Comparison of ENCODE assay signal across 24 cellular contexts in genomic region chr14:87041290-87042020, GRCh38.
DNase-seq lines count a peak whose midpoint lies in the region; ATAC-seq, FAIRE-seq and TF ChIP-seq lines count a peak whose summit lies in the region.
"Had no signal": no experiment of that assay in that cellular context is flagged by ENCODE, and none has a peak within 500 bp of the region (broad histone marks: within the 10 kb centered on the region; RNA-seq: fewer than 3 reads in every experiment).

No MANE protein-coding gene starts in this region.

- DNase-seq in OCI-LY7 (ENCODE audit: low spot score) (peak; percentile 39), body of pancreas (no peak), epithelial cell of esophagus (ENCODE audit: low read depth) (peak; percentile 34), uterus (no peak), kidney (no peak), EL (no peak)
- no peak for DNase-seq in activated naive CD8-positive, alpha-beta T cell treated with anti-CD3 and anti-CD28 coated beads, Interleukin-2, amount 50 U/mL, for 24 hours
- DNase-seq: ACHN; BE2C; C1 segment of cervical spinal cord; CD4-positive, CD25-positive, alpha-beta regulatory T cell; CD8-positive, alpha-beta memory T cell; COR-L47; GDM1; GOT3; H7; HFFc6; IMR-90 had no signal

- H3K4me1 ChIP-seq in OCI-LY7 (ENCODE audit: insufficient read depth, low read length, poor library complexity, severe bottlenecking) = peaks cover 30% of the 10 kb centered on the region
- peaks cover 11% of the 10 kb centered on the region for H3K4me1 ChIP-seq in body of pancreas
- H3K4me1 ChIP-seq in uterus = no peaks in the 10 kb centered on the region
- no peaks in the 10 kb centered on the region for H3K4me1 ChIP-seq in kidney (ENCODE audit: control insufficient read depth in 1 of 2, insufficient read depth in 1 of 2, low read depth in 1 of 2, low read length in 2 of 2)
- H3K4me1 ChIP-seq: BE2C had no signal

- no peak for FAIRE-seq in kidney (lab: Jason Lieb, UNC)
- FAIRE-seq: A204.1, D721Med, GM12892, GM18507, HTR-8/SVneo had no signal

- H3K36me3 ChIP-seq in OCI-LY7 (ENCODE audit: insufficient read depth, low read length) = no peaks in the 10 kb centered on the region
- no peaks in the 10 kb centered on the region for H3K36me3 ChIP-seq in body of pancreas (replicated peaks in 1 of 2; ENCODE audit: insufficient read depth in 1 of 2, low read depth in 2 of 2)
- no peaks in the 10 kb centered on the region for H3K36me3 ChIP-seq in uterus
- H3K36me3 ChIP-seq in kidney (ENCODE audit: control insufficient read depth in 1 of 2, insufficient read depth in 2 of 2, low read length in 2 of 2) = no peaks in the 10 kb centered on the region
- H3K36me3 ChIP-seq: BE2C had no signal

- peak overlapping the region; percentile 16 for H3K27ac ChIP-seq in OCI-LY7 (ENCODE audit: low read depth, low read length, poor library complexity, severe bottlenecking)
- no peak overlapping the region for H3K27ac ChIP-seq in body of pancreas
- H3K27ac ChIP-seq in uterus = peak overlapping the region; percentile 26 to 31
- no peak overlapping the region for H3K27ac ChIP-seq in kidney (ENCODE audit: low read depth in 2 of 2, low read length in 2 of 2)

- BruUV-seq in OCI-LY7 (replicated peaks; lab: Mats Ljungman, UMichigan) = no TSS peak

- 49 to 54% methylated on average over 7 of the region's 7 CpGs for WGBS in body of pancreas, 2 donors

- H3K9me3 ChIP-seq in OCI-LY7 (ENCODE audit: low read length) (peaks cover 7% of the 10 kb centered on the region; the same call in 1 of the 2 replicates), body of pancreas (no peaks in the 10 kb centered on the region), uterus (no peaks in the 10 kb centered on the region), kidney (ENCODE audit: control insufficient read depth in 1 of 2, low read length in 2 of 2) (no peaks in the 10 kb centered on the region)
- H3K9me3 ChIP-seq: BE2C had no signal

- intact Hi-C loops in OCI-LY7 (cut with micrococcal nuclease; ENCODE audit: unreplicated experiment) = no loop called here
- intact Hi-C loops in body of pancreas (cut with DNase I) = no loop called here
- intact Hi-C loops in uterus (cut with DNase I; ENCODE audit: low total_unique reads) = no loop called here
- intact Hi-C loops in kidney (cut with DNase I) = no loop called here

- CTCF ChIA-PET in OCI-LY7 (lab: Charles Lee; ENCODE audit: unreplicated experiment) = interaction anchor here (0.6 to 1.1 kb wide), 3 partner anchors 9 to 188 kb away, joined by 3 to 5 read pairs (median 5); no protein-coding TSS in a partner anchor

- H3K27me3 Mint-ChIP-seq in activated naive CD8-positive, alpha-beta T cell treated with anti-CD3 and anti-CD28 coated beads, Interleukin-2, amount 50 U/mL, for 24 hours = no peaks in the 10 kb centered on the region
- H3K27me3 Mint-ChIP-seq: CD4-positive, CD25-positive, alpha-beta regulatory T cell; CD8-positive, alpha-beta memory T cell had no signal

- no peak overlapping the region for H3K4me3 Mint-ChIP-seq in activated naive CD8-positive, alpha-beta T cell treated with anti-CD3 and anti-CD28 coated beads, Interleukin-2, amount 50 U/mL, for 24 hours
- H3K4me3 Mint-ChIP-seq: CD4-positive, CD25-positive, alpha-beta regulatory T cell; CD8-positive, alpha-beta memory T cell; HFFc6 had no signal

- ATAC-seq in body of pancreas = peak; percentile 50
- ATAC-seq in activated naive CD8-positive, alpha-beta T cell treated with anti-CD3 and anti-CD28 coated beads, Interleukin-2, amount 50 U/mL, for 24 hours = no peak
- ATAC-seq: HCT116 had no signal

- peak overlapping the region; percentile 92 for H2AFZ ChIP-seq in OCI-LY7 (ENCODE audit: low read length)

- no peaks in the 10 kb centered on the region for H3K79me2 ChIP-seq in OCI-LY7 (ENCODE audit: insufficient read depth, low read depth, low read length)

- H3K36me3 Mint-ChIP-seq in activated naive CD8-positive, alpha-beta T cell treated with anti-CD3 and anti-CD28 coated beads, Interleukin-2, amount 50 U/mL, for 24 hours (ENCODE audit: low read depth) = no peaks in the 10 kb centered on the region
- H3K36me3 Mint-ChIP-seq: CD4-positive, CD25-positive, alpha-beta regulatory T cell; CD8-positive, alpha-beta memory T cell had no signal

- POLR2A ChIA-PET in OCI-LY7 (lab: Charles Lee) = interaction anchor here (0.7 to 4.4 kb wide), 15 partner anchors 8 to 111 kb away, joined by 3 to 21 read pairs (median 5); no protein-coding TSS in a partner anchor

- H3K9me3 Mint-ChIP-seq in activated naive CD8-positive, alpha-beta T cell treated with anti-CD3 and anti-CD28 coated beads, Interleukin-2, amount 50 U/mL, for 24 hours = peaks cover 4% of the 10 kb centered on the region

- H3K4me2 ChIP-seq in OCI-LY7 (ENCODE audit: low read length) = peak overlapping the region; percentile 53

- TF ChIP-seq CTCF in OCI-LY7 (conservative IDR thresholded peaks at IDR 0.05; ENCODE audit: low read length) (no peak), body of pancreas (IDR thresholded peaks at IDR 0.05) (no peak), epithelial cell of esophagus (IDR thresholded peaks at IDR 0.05; ENCODE audit: insufficient read depth, low read depth, low read length, missing control alignments) (no peak), uterus (IDR thresholded peaks at IDR 0.05) (no peak), kidney (IDR thresholded peaks at IDR 0.05; ENCODE audit: borderline replicate concordance, extremely low read depth, insufficient read depth) (no peak)

- no peak for TF ChIP-seq POLR2A in body of pancreas (IDR thresholded peaks at IDR 0.05)
- no peak for TF ChIP-seq POLR2A in uterus (IDR thresholded peaks at IDR 0.05)

- no peaks in the 10 kb centered on the region for H4K20me1 ChIP-seq in OCI-LY7 (ENCODE audit: insufficient read depth, low read length)

- H3K27me3 ChIP-seq in body of pancreas = no peaks in the 10 kb centered on the region
- H3K27me3 ChIP-seq in uterus = no peaks in the 10 kb centered on the region
- H3K27me3 ChIP-seq: BE2C had no signal

- no peaks in the 10 kb centered on the region for H3K4me1 Mint-ChIP-seq in activated naive CD8-positive, alpha-beta T cell treated with anti-CD3 and anti-CD28 coated beads, Interleukin-2, amount 50 U/mL, for 24 hours
- H3K4me1 Mint-ChIP-seq: CD4-positive, CD25-positive, alpha-beta regulatory T cell; CD8-positive, alpha-beta memory T cell had no signal

- H3K4me3 ChIP-seq in OCI-LY7 (ENCODE audit: low read depth, low read length, poor library complexity, severe bottlenecking) (peak overlapping the region; percentile 12), body of pancreas (no peak overlapping the region), epithelial cell of esophagus (ENCODE audit: low read length) (no peak overlapping the region), uterus (no peak overlapping the region), kidney (ENCODE audit: low read length in 2 of 2) (no peak overlapping the region)

- H3K27ac Mint-ChIP-seq in activated naive CD8-positive, alpha-beta T cell treated with anti-CD3 and anti-CD28 coated beads, Interleukin-2, amount 50 U/mL, for 24 hours = no peak overlapping the region
- H3K27ac Mint-ChIP-seq: CD4-positive, CD25-positive, alpha-beta regulatory T cell; HFFc6 had no signal

- H3K9ac ChIP-seq in kidney (ENCODE audit: low read length in 2 of 2) = no peak overlapping the region

- H3K9me2 ChIP-seq in OCI-LY7 (ENCODE audit: insufficient read depth, low read length) = no peaks in the 10 kb centered on the region

Comparison
In these comparisons a context has a peak if more than half of its experiments do, and no peak if none do; other contexts are left out.
1. DNase-seq: peak in OCI-LY7 (single experiment) and epithelial cell of esophagus (single experiment); none in body of pancreas (0 of 4), uterus (0 of 2), kidney (single experiment), EL (single experiment) and activated naive CD8-positive, alpha-beta T cell treated with anti-CD3 and anti-CD28 coated beads, Interleukin-2, amount 50 U/mL, for 24 hours (single experiment).
2. H3K27ac ChIP-seq: peak in OCI-LY7 (single experiment) and uterus (2 of 2); none in body of pancreas (0 of 4) and kidney (0 of 2).